ENCODE assay signal across 12 cellular contexts in genomic region chr2:86791574-86791973, GRCh38. TPM values are rescaled to one million over a fixed set of nuclear protein-coding genes. Genes with fewer than 3 reads are reported as not detected.
DNase-seq lines count a peak whose midpoint lies in the region; ATAC-seq and TF ChIP-seq lines count a peak whose summit lies in the region.
"Had no signal": no experiment of that assay in that cellular context is flagged by ENCODE, and none has a peak within 500 bp of the region (broad histone marks: within the 10 kb centered on the region; RNA-seq: fewer than 3 reads in every experiment).

No MANE protein-coding gene starts in this region.

- no peaks in the 10 kb centered on the region for H3K79me2 ChIP-seq in GM23338 (replicated peaks; ENCODE audit: insufficient read depth)

- peak overlapping the region; percentile 57 for H3K4me3 ChIP-seq in GM23338

- DNase-seq in CD14-positive monocyte (ENCODE audit: low spot score) (no peak), GM23338 (ENCODE audit: low spot score) (peak; percentile 43), natural killer cell (peak; percentile 19), NCI-H1048 (lab: John Stamatoyannopoulos, UW) (no peak), A172 (ENCODE audit: low spot score) (no peak)
- peak; percentile 71 for DNase-seq in activated naive CD8-positive, alpha-beta T cell treated with anti-CD3 and anti-CD28 coated beads, Interleukin-2, amount 10 ng/mL, durations not matched to agents 7 days and 5 days
- DNase-seq in stimulated activated CD4-positive, alpha-beta T cell treated with anti-CD3 and anti-CD28 coated beads, Interleukin-4, amount 100 ng/mL, for 1 hour = no peak
- no peak for DNase-seq in activated CD4-positive, CD25-positive, alpha-beta regulatory T cell (lab: John Stamatoyannopoulos, UW)
- DNase-seq: cerebellar nuclear complex, foreskin keratinocyte, left ventricle myocardium superior, NCI-H510A treated with DMSO at 0.1 percent for 48 hours had no signal

- H3K4me3 Mint-ChIP-seq in CD14-positive monocyte (peak overlapping the region; percentile 76 to 93), GM23338 (peak overlapping the region; percentile 67), natural killer cell (peak overlapping the region; percentile 90)
- peak overlapping the region; percentile 93 for H3K4me3 Mint-ChIP-seq in activated naive CD8-positive, alpha-beta T cell treated with anti-CD3 and anti-CD28 coated beads, Interleukin-2, amount 10 ng/mL, durations not matched to agents 7 days and 5 days

- intact Hi-C loops in CD14-positive monocyte (cut with micrococcal nuclease) = no loop called here
- intact Hi-C loops in natural killer cell (cut with micrococcal nuclease) = loop anchor here (1.0 kb wide), 1 partner anchor 17 kb away; no protein-coding TSS in a partner anchor

- H3K27me3 Mint-ChIP-seq in CD14-positive monocyte (ENCODE audit: low read depth in 3 of 3) (peaks cover 51 to 66% (median 63%) of the 10 kb centered on the region in 3 donors), GM23338 (ENCODE audit: insufficient read depth, low read depth, poor library complexity) (peaks cover 50% of the 10 kb centered on the region), natural killer cell (ENCODE audit: low read depth in 2 of 2) (peaks cover 0 to 11% of the 10 kb centered on the region in 2 donors)
- H3K27me3 Mint-ChIP-seq in activated naive CD8-positive, alpha-beta T cell treated with anti-CD3 and anti-CD28 coated beads, Interleukin-2, amount 10 ng/mL, durations not matched to agents 7 days and 5 days = no peaks in the 10 kb centered on the region

- POLR2A ChIA-PET in activated naive CD8-positive, alpha-beta T cell treated with anti-CD3 and anti-CD28 coated beads, Interleukin-2, amount 10 ng/mL, durations not matched to agents 7 days and 5 days (lab: Charles Lee) = interaction anchor here (1.1 to 19.1 kb wide), 10 partner anchors 8 to 350 kb away, joined by 3 to 755 read pairs (median 10); partner anchors contain the start of genes CD8B and KDM3A

- H3K36me3 Mint-ChIP-seq in CD14-positive monocyte (peaks cover under 1 to 14% of the 10 kb centered on the region in 2 donors), GM23338 (ENCODE audit: low read depth) (peaks cover 10% of the 10 kb centered on the region; the same call in 2 of the 3 replicates), natural killer cell (peaks cover 26% of the 10 kb centered on the region)
- H3K36me3 Mint-ChIP-seq in activated naive CD8-positive, alpha-beta T cell treated with anti-CD3 and anti-CD28 coated beads, Interleukin-2, amount 10 ng/mL, durations not matched to agents 7 days and 5 days = peaks cover 42% of the 10 kb centered on the region

- peak overlapping the region; percentile 80; the same call in 1 of the 2 replicates for H3K4me2 ChIP-seq in GM23338

- TF ChIP-seq CTCF in CD14-positive monocyte (IDR thresholded peaks at IDR 0.05) (no peak), GM23338 (conservative IDR thresholded peaks at IDR 0.05; ENCODE audit: low read depth in 2 of 2) (no peak), natural killer cell (IDR thresholded peaks at IDR 0.05) (no peak)

- no peaks in the 10 kb centered on the region for H3F3A ChIP-seq in GM23338 (replicated peaks; ENCODE audit: low read depth)

- peaks cover 62% of the 10 kb centered on the region for H3K27me3 ChIP-seq in GM23338 (ENCODE audit: insufficient read depth)

- H3K36me3 ChIP-seq in GM23338 (ENCODE audit: insufficient read depth) = peaks cover 4% of the 10 kb centered on the region; the same call in 1 of the 2 replicates

- ATAC-seq in GM23338 (peak; percentile 26), natural killer cell (peak in 1 of 3 donors; percentile 0)
- peak; percentile 5 for ATAC-seq in activated naive CD8-positive, alpha-beta T cell treated with anti-CD3 and anti-CD28 coated beads, Interleukin-2, amount 10 ng/mL, durations not matched to agents 7 days and 5 days (ENCODE audit: low read depth)
- ATAC-seq: left ventricle myocardium superior had no signal

- H2AFZ ChIP-seq in GM23338 = peak overlapping the region; percentile 89; the same call in 1 of the 2 replicates

- peaks cover 27% of the 10 kb centered on the region for H3K4me1 Mint-ChIP-seq in CD14-positive monocyte
- peaks cover 16% of the 10 kb centered on the region for H3K4me1 Mint-ChIP-seq in GM23338
- H3K4me1 Mint-ChIP-seq in activated naive CD8-positive, alpha-beta T cell treated with anti-CD3 and anti-CD28 coated beads, Interleukin-2, amount 10 ng/mL, durations not matched to agents 7 days and 5 days = peaks cover 51% of the 10 kb centered on the region
- H3K4me1 Mint-ChIP-seq in natural killer cell = peaks cover 55 to 68% of the 10 kb centered on the region in 2 donors

- H3K9me2 ChIP-seq in GM23338 (ENCODE audit: insufficient read depth) = no peaks in the 10 kb centered on the region

- no peak overlapping the region for H3K27ac ChIP-seq in GM23338 (ENCODE audit: low read depth)
- H3K27ac ChIP-seq: foreskin keratinocyte had no signal

- 0 out of 2 replicates have a peak, but pooled peaks cover 5% of the 10 kb centered on the region for H3K4me1 ChIP-seq in GM23338 (ENCODE audit: insufficient read depth)
- H3K4me1 ChIP-seq: foreskin keratinocyte had no signal

- peak overlapping the region in 2 of 7 donors; percentile 16 to 82 for H3K27ac Mint-ChIP-seq in CD14-positive monocyte
- H3K27ac Mint-ChIP-seq in GM23338 = no peak overlapping the region
- peak overlapping the region; percentile 99 for H3K27ac Mint-ChIP-seq in activated naive CD8-positive, alpha-beta T cell treated with anti-CD3 and anti-CD28 coated beads, Interleukin-2, amount 10 ng/mL, durations not matched to agents 7 days and 5 days
- H3K27ac Mint-ChIP-seq in natural killer cell = peak overlapping the region; percentile 95 to 97

- no peaks in the 10 kb centered on the region for H4K20me1 ChIP-seq in GM23338 (replicated peaks; ENCODE audit: insufficient read depth)

- peaks cover 14 to 39% (median 20%) of the 10 kb centered on the region in 7 donors for H3K9me3 Mint-ChIP-seq in CD14-positive monocyte
- peaks cover 25% of the 10 kb centered on the region for H3K9me3 Mint-ChIP-seq in GM23338
- peaks cover 8% of the 10 kb centered on the region for H3K9me3 Mint-ChIP-seq in activated naive CD8-positive, alpha-beta T cell treated with anti-CD3 and anti-CD28 coated beads, Interleukin-2, amount 10 ng/mL, durations not matched to agents 7 days and 5 days
- peaks cover 8 to 12% of the 10 kb centered on the region in 2 donors for H3K9me3 Mint-ChIP-seq in natural killer cell

TF ChIP-seq in GM23338, 12 proteins besides CTCF, POLR2A, EP300 and RAD21 (continues in another document):
- no peak for TF ChIP-seq ZNF331 (CRISPR knock-in tag; IDR thresholded peaks at IDR 0.05; ENCODE audit: low read depth)
- no peak for TF ChIP-seq REST (IDR thresholded peaks at IDR 0.05; ENCODE audit: unreplicated experiment)

RNA-seq across cellular contexts. Expression of gene CD8A, which starts 0.9 kb away (rescaled TPM):
- polyA plus RNA-seq in CD14-positive monocyte (1 to 10 TPM in 1 of 2 donors, under 1 TPM in 1; 0.88 to 1.1 TPM), GM23338 (2016; fragmentation: Nextera tagmentation; extraction: Ambion mirVana) (0.12 and 0.19 TPM in 2 replicates)
- total RNA-seq in GM23338 (2014; rRNA removed; shearing (Covaris generic)) = 0.24 and 0.54 TPM in 2 replicates
- 100 to 1,000 TPM; 666 to 683 TPM for total RNA-seq in activated naive CD8-positive, alpha-beta T cell treated with anti-CD3 and anti-CD28 coated beads, Interleukin-2, amount 10 ng/mL, durations not matched to agents 7 days and 5 days
- total RNA-seq in natural killer cell = 100 to 1,000 TPM in 2 of 3 donors, 10 to 100 TPM in 1; 85.3 to 208 (median 162) TPM
- not detected in 2 replicates for total RNA-seq in A172 (2014; rRNA removed; shearing (Covaris generic))

Comparison
In these comparisons a context has a peak if more than half of its experiments do, and no peak if none do; other contexts are left out.
1. DNase-seq: peak in GM23338 (single experiment), activated naive CD8-positive, alpha-beta T cell treated with anti-CD3 and anti-CD28 coated beads, Interleukin-2, amount 10 ng/mL, durations not matched to agents 7 days and 5 days (single experiment) and natural killer cell (single experiment); none in CD14-positive monocyte (single experiment), stimulated activated CD4-positive, alpha-beta T cell treated with anti-CD3 and anti-CD28 coated beads, Interleukin-4, amount 100 ng/mL, for 1 hour (single experiment), NCI-H1048 (single experiment), activated CD4-positive, CD25-positive, alpha-beta regulatory T cell (0 of 4) and A172 (single experiment).
2. RNA of gene CD8A, which starts 0.9 kb away (total RNA-seq): 666 to 683 TPM in activated naive CD8-positive, alpha-beta T cell treated with anti-CD3 and anti-CD28 coated beads, Interleukin-2, amount 10 ng/mL, durations not matched to agents 7 days and 5 days and 85.3 to 208 TPM in natural killer cell; 0.24 to 0.54 TPM in GM23338 and not detected in A172; every median in the first group is over 10 times any median in the second.
3. Peak in every context shown above with its lines, with median percentiles within 50 percentile points of each other: H3K4me3 Mint-ChIP-seq.